13 cellular contexts compared by ENCODE assay signal in genomic region chr17:57365420-57365819, GRCh38.
DNase-seq lines count a peak whose midpoint lies in the region; ATAC-seq and TF ChIP-seq lines count a peak whose summit lies in the region.
"Had no signal": no experiment of that assay in that cellular context is flagged by ENCODE, and none has a peak within 500 bp of the region (broad histone marks: within the 10 kb centered on the region; RNA-seq: fewer than 3 reads in every experiment).

No MANE protein-coding gene starts in this region.

- no peak overlapping the region for H3K4ac ChIP-seq in IMR-90 (ENCODE audit: low read depth, low read length)

- no peak overlapping the region for H3K56ac ChIP-seq in IMR-90 (ENCODE audit: extremely low read depth, insufficient read depth, low read length)

- H4K20me1 ChIP-seq in BLaER1 (peaks cover 100% of the 10 kb centered on the region), IMR-90 (ENCODE audit: insufficient read depth, low read length) (no peaks in the 10 kb centered on the region), mammary epithelial cell (ENCODE audit: insufficient read depth, low read length) (no peaks in the 10 kb centered on the region)

- H3K9me3 ChIP-seq in BLaER1 (0 out of 2 replicates have a peak, but pooled peaks cover 3% of the 10 kb centered on the region), IMR-90 (ENCODE audit: control insufficient read depth, insufficient read depth, low read length) (no peaks in the 10 kb centered on the region), mammary epithelial cell (replicated peaks; ENCODE audit: insufficient read depth, low read length) (no peaks in the 10 kb centered on the region)
- H3K9me3 ChIP-seq: pancreas, SJCRH30 had no signal

- H3K27ac ChIP-seq in BLaER1: no peak overlapping the region
- no peak overlapping the region for H3K27ac ChIP-seq in IMR-90 (ENCODE audit: insufficient read depth, low read length)
- peak overlapping the region; percentile 24 for H3K27ac ChIP-seq in caudate nucleus (ENCODE audit: low read depth, low read length)
- H3K27ac ChIP-seq in mammary epithelial cell (ENCODE audit: insufficient read depth, low read depth, low read length): no peak overlapping the region
- H3K27ac ChIP-seq: SJCRH30 had no signal

- no peak overlapping the region for H2AK9ac ChIP-seq in IMR-90 (replicated peaks; ENCODE audit: low read depth, low read length, poor library complexity)

- H3K36me3 ChIP-seq in BLaER1 (peaks cover 94% of the 10 kb centered on the region), IMR-90 (ENCODE audit: control insufficient read depth, insufficient read depth, low read length) (no peaks in the 10 kb centered on the region), mammary epithelial cell (ENCODE audit: insufficient read depth, low read length) (no peaks in the 10 kb centered on the region)
- H3K36me3 ChIP-seq: pancreas, SJCRH30 had no signal

- peak overlapping the region; percentile 24 for H3K27ac Mint-ChIP-seq in nephron progenitor cell

- no peak overlapping the region for H2BK15ac ChIP-seq in IMR-90 (ENCODE audit: low read depth, low read length)

- H3K18ac ChIP-seq in IMR-90 (ENCODE audit: low read depth, low read length): no peak overlapping the region

- no peaks in the 10 kb centered on the region for H3K27me3 Mint-ChIP-seq in nephron progenitor cell (ENCODE audit: low read depth, poor library complexity)

- H3K4me3 Mint-ChIP-seq in nephron progenitor cell: no peak overlapping the region

- BruUV-seq in IMR-90 (replicated peaks; lab: Mats Ljungman, UMichigan): no TSS peak
- BruUV-seq in mammary epithelial cell (replicated peaks; lab: Mats Ljungman, UMichigan): no TSS peak

- in situ Hi-C loops in IMR-90 (cut with MboI; ENCODE audit: low sequenced_read_pairs) (no loop called here), mammary epithelial cell (cut with MboI; ENCODE audit: low sequenced_read_pairs in 2 of 2) (no loop called here)

- no peak for TF ChIP-seq POLR2A in IMR-90 (IDR thresholded peaks at IDR 0.05; ENCODE audit: low read depth, low read length)

- no peaks in the 10 kb centered on the region for H3K9me3 Mint-ChIP-seq in nephron progenitor cell

- DNase-seq in IMR-90 (no peak), caudate nucleus (lab: John Stamatoyannopoulos, UW) (no peak), nephron progenitor cell (no peak), mammary epithelial cell (no peak), medulla oblongata (ENCODE audit: extremely low spot score) (no peak), amygdala (lab: John Stamatoyannopoulos, UW) (no peak)
- DNase-seq: effector CD8-positive, alpha-beta T cell; EL; pancreas; SJCRH30; stimulated activated CD4-positive, alpha-beta T cell treated with anti-CD3 and anti-CD28 coated beads, Interleukin-15, amount 100 ng/mL, for 24 hours had no signal

- H3K9me1 ChIP-seq in IMR-90 (ENCODE audit: insufficient read depth, low read length): peaks cover 5% of the 10 kb centered on the region

- 96% methylated on average over 3 of the region's 3 CpGs; no CpG with 5 or more reads in 1 of the 2 experiments for WGBS in IMR-90 (ENCODE audit: extremely low coverage in 2 of 2, insufficient read length in 1 of 2), 2 experiments
- WGBS in mammary epithelial cell (ENCODE audit: low coverage, missing lambda C conversion rate): 92% methylated on average over 2 of the region's 3 CpGs

- H3K14ac ChIP-seq in IMR-90 (replicated peaks; ENCODE audit: low read depth, low read length): no peak overlapping the region; the same call in 1 of the 2 replicates

- no peak overlapping the region for H2BK5ac ChIP-seq in IMR-90 (ENCODE audit: low read depth, low read length, poor library complexity, severe bottlenecking)

- POLR2A ChIA-PET in IMR-90 (lab: Charles Lee; ENCODE audit: unreplicated experiment): no interaction called here

- no peak overlapping the region for H4K8ac ChIP-seq in IMR-90 (ENCODE audit: low read depth in 2 of 2, low read length in 2 of 2)

- no peak overlapping the region for H4K91ac ChIP-seq in IMR-90 (ENCODE audit: insufficient read depth, low read depth, low read length)

- intact Hi-C loops in IMR-90 (cut with micrococcal nuclease) (no loop called here), mammary epithelial cell (cut with micrococcal nuclease) (no loop called here)

- no peak for ATAC-seq in IMR-90 (ENCODE audit: low read depth)
- ATAC-seq in HG02759 (IDR thresholded peaks at IDR 0.05; ENCODE audit: unreplicated experiment): no peak

- no peak overlapping the region for H3K4me3 ChIP-seq in BLaER1
- H3K4me3 ChIP-seq in IMR-90 (ENCODE audit: insufficient read depth, low read depth, low read length): no peak overlapping the region
- no peak overlapping the region for H3K4me3 ChIP-seq in mammary epithelial cell (replicated peaks in 1 of 3; ENCODE audit: insufficient read depth in 1 of 3, low read depth in 2 of 3, low read length in 3 of 3)
- H3K4me3 ChIP-seq: pancreas, SJCRH30 had no signal

- H3K27me3 ChIP-seq in BLaER1 (no peaks in the 10 kb centered on the region), IMR-90 (ENCODE audit: control insufficient read depth, insufficient read depth, low read length) (no peaks in the 10 kb centered on the region), mammary epithelial cell (ENCODE audit: insufficient read depth, low read length) (no peaks in the 10 kb centered on the region)
- H3K27me3 ChIP-seq: SJCRH30 had no signal

- H2AFZ ChIP-seq in IMR-90 (replicated peaks; ENCODE audit: low read length, poor library complexity) (no peak overlapping the region), mammary epithelial cell (ENCODE audit: low read depth, low read length) (no peak overlapping the region)

- peak overlapping the region; percentile 32; the same call in 1 of the 2 replicates for H2BK120ac ChIP-seq in IMR-90 (ENCODE audit: low read depth, low read length)

- peaks cover 58% of the 10 kb centered on the region for H3K4me1 ChIP-seq in BLaER1
- peaks cover 11% of the 10 kb centered on the region for H3K4me1 ChIP-seq in IMR-90 (ENCODE audit: control insufficient read depth, insufficient read depth, low read length)
- H3K4me1 ChIP-seq in mammary epithelial cell (ENCODE audit: insufficient read depth, low read length): peaks cover 20% of the 10 kb centered on the region

- H3K9ac ChIP-seq in BLaER1: no peak overlapping the region
- no peak overlapping the region for H3K9ac ChIP-seq in IMR-90 (ENCODE audit: low read depth, low read length)
- no peak overlapping the region for H3K9ac ChIP-seq in mammary epithelial cell (ENCODE audit: insufficient read depth, low read length)

- dilution Hi-C loops in IMR-90 (cut with HindIII; ENCODE audit: low sequenced_read_pairs, unreplicated experiment) (no loop called here), mammary epithelial cell (cut with HindIII; ENCODE audit: low sequenced_read_pairs) (loop anchor here (5.0 kb wide), 1 partner anchor 103 kb away; no protein-coding TSS in a partner anchor)

- CTCF ChIA-PET in IMR-90 (lab: Yijun Ruan, JAX): interaction anchor here (0.6 kb wide), 2 partner anchors 133 to 258 kb away, joined by 3 to 6 read pairs; no protein-coding TSS in a partner anchor
- CTCF ChIA-PET in mammary epithelial cell (lab: Charles Lee; ENCODE audit: low non-redundant PET): no interaction called here

- H2AK5ac ChIP-seq in IMR-90 (ENCODE audit: low read depth, low read length): peak overlapping the region; percentile 35

- peaks cover 81% of the 10 kb centered on the region for H3K4me1 Mint-ChIP-seq in nephron progenitor cell

- peaks cover 12 to 16% of the 10 kb centered on the region in 2 experiments; a peak in 3 of 4 replicates for H3K79me1 ChIP-seq in IMR-90 (ENCODE audit: low read depth in 1 of 2, low read length in 2 of 2)

- no peak overlapping the region for H3K23ac ChIP-seq in IMR-90 (ENCODE audit: low read depth, low read length)

- no peak overlapping the region for H2BK20ac ChIP-seq in IMR-90 (ENCODE audit: low read depth, low read length)

- TF ChIP-seq CTCF in IMR-90 (conservative IDR thresholded peaks at IDR 0.05; ENCODE audit: low read depth, low read length) (no peak), nephron progenitor cell (IDR thresholded peaks at IDR 0.05) (no peak), mammary epithelial cell (conservative IDR thresholded peaks at IDR 0.05 in 1 of 2, IDR thresholded peaks at IDR 0.05 in 1 of 2; ENCODE audit: extremely low read depth in 1 of 2, insufficient read depth in 1 of 2, low read depth in 1 of 2, low read length in 2 of 2) (no peak)

- TF ChIP-seq RAD21 in IMR-90 (IDR thresholded peaks at IDR 0.05; ENCODE audit: low read length): no peak

- no peak overlapping the region for H4K5ac ChIP-seq in IMR-90 (ENCODE audit: low read depth, low read length)

- H3K4me2 ChIP-seq in BLaER1 (peak overlapping the region; percentile 29; the same call in 1 of the 2 replicates), IMR-90 (ENCODE audit: low read depth, low read length) (no peak overlapping the region), mammary epithelial cell (ENCODE audit: insufficient read depth, low read depth, low read length) (no peak overlapping the region)

- H3K79me2 ChIP-seq in mammary epithelial cell (ENCODE audit: insufficient read depth, low read length): peaks cover 8% of the 10 kb centered on the region

- H3K36me3 Mint-ChIP-seq in nephron progenitor cell (ENCODE audit: low read depth): peaks cover 47% of the 10 kb centered on the region

TF ChIP-seq in IMR-90, 13 proteins besides CTCF, POLR2A, EP300 and RAD21 (continues in another document):
- TF ChIP-seq BHLHE40 (IDR thresholded peaks at IDR 0.05; ENCODE audit: low read depth, low read length) (no peak), ELK1 (IDR thresholded peaks at IDR 0.05; ENCODE audit: borderline replicate concordance, low read depth, low read length) (no peak), NFE2L2 (IDR thresholded peaks at IDR 0.05; ENCODE audit: low read depth, low read length) (no peak), USF2 (IDR thresholded peaks at IDR 0.05; ENCODE audit: low read depth, low read length) (no peak), MAFK (IDR thresholded peaks at IDR 0.05; ENCODE audit: low read depth, low read length) (no peak), FOS (IDR thresholded peaks at IDR 0.05; ENCODE audit: low read depth, low read length) (no peak), RFX5 (IDR thresholded peaks at IDR 0.05; ENCODE audit: low read depth, low read length) (no peak)
